In the genomic region with DNA sequence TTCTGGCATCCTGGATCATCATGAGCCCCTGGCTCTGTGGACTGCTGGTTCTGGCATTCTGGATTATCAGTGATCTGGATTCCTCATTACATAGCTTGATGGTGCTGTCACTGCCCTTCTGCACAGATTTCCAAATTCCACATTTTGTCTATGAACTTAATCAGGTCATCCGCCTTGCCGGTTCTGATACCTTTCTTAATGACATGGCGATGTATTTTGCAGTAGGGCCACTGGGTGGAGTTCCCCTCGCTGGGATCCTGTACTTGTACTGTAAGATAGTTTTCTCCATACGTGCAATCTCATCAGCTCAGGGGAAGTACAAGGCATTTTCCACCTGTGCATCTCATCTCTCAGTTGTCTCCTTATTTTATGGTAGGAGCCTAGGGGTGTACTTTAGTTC, we compare ENCODE assay signal across 1 cellular context.
TF ChIP-seq lines count a peak whose summit lies in the region.

No MANE protein-coding gene starts in this region.

TF ChIP-seq in HCT116, 20 proteins besides CTCF, POLR2A, EP300 and RAD21 (continued from another document):
- TF ChIP-seq EGR1 (IDR thresholded peaks at IDR 0.05; ENCODE audit: low read depth) (no peak), REST (IDR thresholded peaks at IDR 0.05; ENCODE audit: low read depth) (no peak), ZFX (IDR thresholded peaks at IDR 0.05) (no peak), CEBPB (IDR thresholded peaks at IDR 0.05; ENCODE audit: low read depth) (no peak), POLR2AphosphoS5 (IDR thresholded peaks at IDR 0.05; ENCODE audit: low read depth, low read length) (no peak)
